ENCODE assay signal across 30 cellular contexts in the genomic region with DNA sequence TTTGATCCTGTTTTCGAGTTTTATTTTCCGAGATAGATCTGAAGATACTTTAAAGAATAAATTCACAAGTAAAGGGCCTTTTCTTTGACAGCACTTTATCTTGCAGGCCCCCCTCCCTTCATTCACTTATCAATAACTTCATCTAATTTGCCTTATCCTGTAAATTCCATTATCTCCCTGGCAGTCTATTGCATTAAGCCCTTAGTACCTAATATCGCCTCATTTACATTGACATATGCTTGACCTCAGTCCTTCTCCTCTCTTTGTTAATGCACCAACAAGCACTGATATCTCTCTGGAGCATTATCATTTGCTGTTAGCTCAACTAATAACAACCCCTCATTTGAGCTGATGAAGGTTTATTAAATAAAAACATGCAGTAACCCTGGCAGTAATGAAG.
"Had no signal": no experiment of that assay in that cellular context is flagged by ENCODE, and none has a peak within 500 bp of the region (broad histone marks: within the 10 kb centered on the region; RNA-seq: fewer than 3 reads in every experiment).

No MANE protein-coding gene starts in this region.

- H3K36me3 ChIP-seq: breast epithelium, cardiac muscle cell, colonic mucosa, esophagus squamous epithelium, gastroesophageal sphincter, WERI-Rb-1 had no signal

- H3K4me3 Mint-ChIP-seq: activated B cell treated with CpG ODN at 0.5 μM for 24 hours; activated CD8-positive, alpha-beta T cell treated with anti-CD3 and anti-CD28 coated beads for 36 hours; activated naive CD8-positive, alpha-beta T cell; activated T-cell treated with anti-CD3 and anti-CD28 coated beads, Interleukin-2, amount 50 U/mL, for 4 hours; activated T-helper 17 cell treated with anti-CD3 and anti-CD28 coated beads, Interleukin-2, amount 50 U/mL, for 72 hours; brain; T-helper 17 cell; T-helper 2 cell treated with Interferon-gamma antibody and Interleukin-4, amounts not matched to agents 5 μg/mL and 100 μg/mL, for 36 hours had no signal

- H3K9me3 Mint-ChIP-seq: activated B cell treated with CpG ODN at 0.5 μM for 24 hours; activated CD8-positive, alpha-beta T cell treated with anti-CD3 and anti-CD28 coated beads for 36 hours; activated T-cell treated with anti-CD3 and anti-CD28 coated beads, Interleukin-2, amount 50 U/mL, for 4 hours; activated T-helper 17 cell treated with anti-CD3 and anti-CD28 coated beads, Interleukin-2, amount 50 U/mL, for 72 hours; brain; T-helper 2 cell treated with Interferon-gamma antibody and Interleukin-4, amounts not matched to agents 5 μg/mL and 100 μg/mL, for 36 hours had no signal

- H3K4me3 ChIP-seq: breast epithelium, cardiac muscle cell, colonic mucosa, esophagus squamous epithelium, gastroesophageal sphincter had no signal

- H3K27ac ChIP-seq: breast epithelium, cardiac muscle cell, colonic mucosa, epithelial cell of prostate, esophagus squamous epithelium, gastroesophageal sphincter, WERI-Rb-1 had no signal

- H3K27me3 ChIP-seq: breast epithelium, cardiac muscle cell, colonic mucosa, esophagus squamous epithelium, gastroesophageal sphincter had no signal

- H3K36me3 Mint-ChIP-seq: brain had no signal

- H3K4me1 Mint-ChIP-seq: activated B cell treated with CpG ODN at 0.5 μM for 24 hours had no signal

- H3K4me1 ChIP-seq: breast epithelium, colonic mucosa, gastroesophageal sphincter had no signal

- H3K27ac Mint-ChIP-seq: activated B cell treated with CpG ODN at 0.5 μM for 24 hours; activated CD8-positive, alpha-beta T cell treated with anti-CD3 and anti-CD28 coated beads for 36 hours; activated naive CD8-positive, alpha-beta T cell; activated T-helper 17 cell treated with anti-CD3 and anti-CD28 coated beads, Interleukin-2, amount 50 U/mL, for 72 hours; T-helper 17 cell; T-helper 2 cell treated with Interferon-gamma antibody and Interleukin-4, amounts not matched to agents 5 μg/mL and 100 μg/mL, for 36 hours had no signal

- H3K27me3 Mint-ChIP-seq: activated B cell treated with CpG ODN at 0.5 μM for 24 hours; activated CD8-positive, alpha-beta T cell treated with anti-CD3 and anti-CD28 coated beads for 36 hours; activated naive CD8-positive, alpha-beta T cell; activated T-helper 17 cell treated with anti-CD3 and anti-CD28 coated beads, Interleukin-2, amount 50 U/mL, for 72 hours; brain; T-helper 17 cell had no signal

- H3K9me3 ChIP-seq: breast epithelium, colonic mucosa, esophagus squamous epithelium, gastroesophageal sphincter had no signal

- DNase-seq: activated B cell treated with CpG ODN at 0.5 μM for 24 hours; activated CD4-positive, alpha-beta T cell treated with anti-CD3 and anti-CD28 coated beads for 48 hours; activated CD4-positive, alpha-beta T cell treated with anti-CD3 and anti-CD28 coated beads, Interleukin-2, amount 50 U/mL, for 1 hour; activated CD4-positive, alpha-beta T cell treated with anti-CD3 and anti-CD28 coated beads, Interleukin-2, amount 50 U/mL, for 48 hours; activated CD8-positive, alpha-beta memory T cell treated with anti-CD3 and anti-CD28 coated beads for 24 hours; activated CD8-positive, alpha-beta T cell treated with anti-CD3 and anti-CD28 coated beads for 36 hours; activated effector memory CD4-positive, alpha-beta T cell treated with Interleukin-2 at 50 U/mL for 16 hours; activated gamma-delta T cell treated with Interleukin-2 at 50 U/mL for 16 hours; activated naive CD4-positive, alpha-beta T cell treated with anti-CD3 and anti-CD28 coated beads, Interleukin-2, amount 50 U/mL, for 16 hours; activated naive CD4-positive, alpha-beta T cell treated with Interleukin-2 at 50 U/mL for 16 hours; activated T-cell treated with anti-CD3 and anti-CD28 coated beads, Interleukin-2, amount 50 U/mL, for 4 hours; amniotic stem cell; anterior cingulate cortex; central memory CD4-positive, alpha-beta T cell; cerebellar nuclear complex; colonic mucosa; effector CD8-positive, alpha-beta T cell; esophagus squamous epithelium; foreskin melanocyte; T-helper 17 cell; T1000; WERI-Rb-1 had no signal
